ENCODE assay signal across 14 cellular contexts in genomic region chr5:11588803-11589202, GRCh38.
DNase-seq lines count a peak whose midpoint lies in the region; ATAC-seq and TF ChIP-seq lines count a peak whose summit lies in the region.
"Had no signal": no experiment of that assay in that cellular context is flagged by ENCODE, and none has a peak within 500 bp of the region (broad histone marks: within the 10 kb centered on the region; RNA-seq: fewer than 3 reads in every experiment).

No MANE protein-coding gene starts in this region.

- no peaks in the 10 kb centered on the region for H3K36me3 Mint-ChIP-seq in activated CD4-positive, alpha-beta T cell treated with anti-CD3 and anti-CD28 coated beads, Interleukin-2, amount 10 ng/mL, durations not matched to agents 7 days and 5 days (ENCODE audit: low read depth)
- H3K36me3 Mint-ChIP-seq: activated naive CD4-positive, alpha-beta T cell treated with anti-CD3 and anti-CD28 coated beads, Interleukin-2, amount 50 U/mL, for 72 hours; stimulated activated naive B cell treated with anti-CD40 and anti-IgM and Interleukin-4, amounts not matched to agents 10 μg/mL and 1 μg/mL and 100 μg/mL, for 72 hours had no signal

- POLR2A ChIA-PET in activated CD4-positive, alpha-beta T cell treated with anti-CD3 and anti-CD28 coated beads, Interleukin-2, amount 10 ng/mL, durations not matched to agents 7 days and 5 days (lab: Charles Lee): no interaction called here

- intact Hi-C loops in sciatic nerve (cut with DNase I): no loop called here

- H3K4me3 ChIP-seq in astrocyte of the cerebellum (ENCODE audit: low read depth, low read length): peak overlapping the region; percentile 37

- no peaks in the 10 kb centered on the region for H3K4me1 Mint-ChIP-seq in activated CD4-positive, alpha-beta T cell treated with anti-CD3 and anti-CD28 coated beads, Interleukin-2, amount 10 ng/mL, durations not matched to agents 7 days and 5 days
- H3K4me1 Mint-ChIP-seq: stimulated activated naive B cell treated with anti-CD40 and anti-IgM and Interleukin-4, amounts not matched to agents 10 μg/mL and 1 μg/mL and 100 μg/mL, for 72 hours had no signal

- TF ChIP-seq CTCF in astrocyte of the cerebellum (IDR thresholded peaks at IDR 0.05; ENCODE audit: low read depth, low read length, missing control alignments) (no peak), omental fat pad (IDR thresholded peaks at IDR 0.05) (no peak)

- in situ Hi-C loops in astrocyte of the cerebellum (cut with HindIII; ENCODE audit: low sequenced_read_pairs): no loop called here

- H3K4me3 Mint-ChIP-seq in activated CD4-positive, alpha-beta T cell treated with anti-CD3 and anti-CD28 coated beads, Interleukin-2, amount 10 ng/mL, durations not matched to agents 7 days and 5 days: no peak overlapping the region
- H3K4me3 Mint-ChIP-seq: activated CD8-positive, alpha-beta T cell treated with anti-CD3 and anti-CD28 coated beads, Interleukin-2, amount 10 ng/mL, durations not matched to agents 7 days and 5 days; stimulated activated naive B cell treated with anti-CD40 and anti-IgM and Interleukin-4, amounts not matched to agents 10 μg/mL and 1 μg/mL and 100 μg/mL, for 72 hours had no signal

- no peaks in the 10 kb centered on the region for H3K27me3 Mint-ChIP-seq in activated CD4-positive, alpha-beta T cell treated with anti-CD3 and anti-CD28 coated beads, Interleukin-2, amount 10 ng/mL, durations not matched to agents 7 days and 5 days
- H3K27me3 Mint-ChIP-seq: stimulated activated naive B cell treated with anti-CD40 and anti-IgM and Interleukin-4, amounts not matched to agents 10 μg/mL and 1 μg/mL and 100 μg/mL, for 72 hours had no signal

- H3K9me3 Mint-ChIP-seq in activated CD4-positive, alpha-beta T cell treated with anti-CD3 and anti-CD28 coated beads, Interleukin-2, amount 10 ng/mL, durations not matched to agents 7 days and 5 days: peaks cover 2% of the 10 kb centered on the region

- peak; percentile 51 for ATAC-seq in omental fat pad (ENCODE audit: low FRiP score)
- no peak for ATAC-seq in sciatic nerve
- ATAC-seq: activated CD8-positive, alpha-beta T cell treated with anti-CD3 and anti-CD28 coated beads, Interleukin-2, amount 10 ng/mL, durations not matched to agents 7 days and 5 days; activated naive CD4-positive, alpha-beta T cell treated with anti-CD3 and anti-CD28 coated beads, Interleukin-2, amount 50 U/mL, for 72 hours; stimulated activated naive B cell treated with anti-CD40 and anti-IgM and Interleukin-4, amounts not matched to agents 10 μg/mL and 1 μg/mL and 100 μg/mL, for 72 hours had no signal

- CTCF ChIA-PET in activated CD4-positive, alpha-beta T cell treated with anti-CD3 and anti-CD28 coated beads, Interleukin-2, amount 10 ng/mL, durations not matched to agents 7 days and 5 days (lab: Charles Lee): no interaction called here

- DNase-seq in NCI-H1694 (lab: John Stamatoyannopoulos, UW): peak; percentile 33
- peak; percentile 18 for DNase-seq in astrocyte of the cerebellum (ENCODE audit: low read depth)
- peak; percentile 33 for DNase-seq in iPS DF 4.7 (ENCODE audit: extremely low read depth, low spot score)
- no peak for DNase-seq in omental fat pad (ENCODE audit: low spot score)
- DNase-seq in middle frontal gyrus (ENCODE audit: extremely low spot score, low spot score): no peak
- no peak for DNase-seq in sciatic nerve (ENCODE audit: low spot score)
- no peak for DNase-seq in HPDE6-E6E7 (ENCODE audit: extremely low spot score)
- no peak for DNase-seq in activated CD4-positive, alpha-beta T cell treated with anti-CD3 and anti-CD28 coated beads, Interleukin-2, amount 10 ng/mL, durations not matched to agents 7 days and 5 days
- DNase-seq: activated CD8-positive, alpha-beta T cell treated with anti-CD3 and anti-CD28 coated beads, Interleukin-2, amount 10 ng/mL, durations not matched to agents 7 days and 5 days; IMR-90; NCI-H146; stimulated activated CD4-positive, alpha-beta T cell treated with anti-CD3 and anti-CD28 coated beads, Interleukin-2, amount 100 ng/mL, for 24 hours; stimulated activated naive B cell treated with anti-CD40 and anti-IgM and Interleukin-4, amounts not matched to agents 10 μg/mL and 1 μg/mL and 100 μg/mL, for 72 hours had no signal

- no peak overlapping the region for H3K27ac Mint-ChIP-seq in activated CD4-positive, alpha-beta T cell treated with anti-CD3 and anti-CD28 coated beads, Interleukin-2, amount 10 ng/mL, durations not matched to agents 7 days and 5 days
- H3K27ac Mint-ChIP-seq: activated CD8-positive, alpha-beta T cell treated with anti-CD3 and anti-CD28 coated beads, Interleukin-2, amount 10 ng/mL, durations not matched to agents 7 days and 5 days; activated naive CD4-positive, alpha-beta T cell treated with anti-CD3 and anti-CD28 coated beads, Interleukin-2, amount 50 U/mL, for 72 hours; stimulated activated naive B cell treated with anti-CD40 and anti-IgM and Interleukin-4, amounts not matched to agents 10 μg/mL and 1 μg/mL and 100 μg/mL, for 72 hours had no signal

Comparison
In these comparisons a context has a peak if more than half of its experiments do, and no peak if none do; other contexts are left out.
1. DNase-seq: peak in NCI-H1694 (single experiment), astrocyte of the cerebellum (single experiment) and iPS DF 4.7 (single experiment); none in omental fat pad (single experiment), middle frontal gyrus (single experiment), sciatic nerve (single experiment), HPDE6-E6E7 (single experiment) and activated CD4-positive, alpha-beta T cell treated with anti-CD3 and anti-CD28 coated beads, Interleukin-2, amount 10 ng/mL, durations not matched to agents 7 days and 5 days (single experiment).